8 cellular contexts compared by ENCODE assay signal in genomic region chr14:61471297-61471980, GRCh38.
DNase-seq lines count a peak whose midpoint lies in the region; ATAC-seq and TF ChIP-seq lines count a peak whose summit lies in the region.

No MANE protein-coding gene starts in this region.

- POLR2A ChIA-PET in CD4-positive, alpha-beta T cell (lab: Charles Lee): interaction anchor here (0.6 to 13.5 kb wide), 12 partner anchors 10 to 290 kb away, joined by 3 to 124 read pairs (median 5); partner anchors contain the start of gene SNAPC1
- POLR2A ChIA-PET in OCI-LY7 (lab: Charles Lee): interaction anchor here (0.7 to 15.1 kb wide), 18 partner anchors 29 to 775 kb away, joined by 3 to 333 read pairs (median 4); no protein-coding TSS in a partner anchor
- POLR2A ChIA-PET in GM10248 (lab: Yijun Ruan, JAX): no interaction called here

- H3K27ac Mint-ChIP-seq in CD4-positive, alpha-beta T cell: peak overlapping the region; percentile 84

- peaks cover 4% of the 10 kb centered on the region; the same call in 1 of the 2 replicates for H3K79me2 ChIP-seq in OCI-LY7 (ENCODE audit: insufficient read depth, low read depth, low read length)

- no peak for DNase-seq in CD4-positive, alpha-beta T cell
- DNase-seq in OCI-LY7 (ENCODE audit: low spot score) (peak; percentile 58), left colon (no peak), iPS-NIHi11 (ENCODE audit: low spot score) (no peak), GM10248 (ENCODE audit: extremely low spot score) (no peak), NCI-H2227 treated with DMSO at 0.1 percent for 48 hours (lab: John Stamatoyannopoulos, UW) (no peak)

- no peaks in the 10 kb centered on the region for H3K9me2 ChIP-seq in OCI-LY7 (ENCODE audit: insufficient read depth, low read length)

- TF ChIP-seq CTCF in CD4-positive, alpha-beta T cell (IDR thresholded peaks at IDR 0.05): no peak
- no peak; the same call in 1 of the 2 replicates for TF ChIP-seq CTCF in OCI-LY7 (conservative IDR thresholded peaks at IDR 0.05; ENCODE audit: low read length)
- TF ChIP-seq CTCF in neutrophil (IDR thresholded peaks at IDR 0.05): no peak
- no peak for TF ChIP-seq CTCF in GM10248 (IDR thresholded peaks at IDR 0.05; ENCODE audit: control extremely low read depth, extremely low read depth, low read depth, missing control alignments)

- CTCF ChIA-PET in CD4-positive, alpha-beta T cell (lab: Charles Lee): interaction anchor here (0.8 to 2.8 kb wide), 4 partner anchors 10 to 366 kb away, joined by 4 to 13 read pairs (median 8); no protein-coding TSS in a partner anchor
- CTCF ChIA-PET in OCI-LY7 (lab: Charles Lee; ENCODE audit: unreplicated experiment) (interaction anchor here (0.6 to 1.6 kb wide), 5 partner anchors 152 to 290 kb away, joined by 3 to 4 read pairs (median 3); no protein-coding TSS in a partner anchor), GM10248 (lab: Yijun Ruan, JAX) (interaction anchor here (0.9 to 3.3 kb wide), 6 partner anchors 9 to 366 kb away, joined by 3 to 24 read pairs (median 5); no protein-coding TSS in a partner anchor)

- H3K36me3 ChIP-seq in OCI-LY7 (ENCODE audit: insufficient read depth, low read length) (no peaks in the 10 kb centered on the region), endocrine pancreas (ENCODE audit: control insufficient read depth, insufficient read depth, low read length) (no peaks in the 10 kb centered on the region), neutrophil (no peaks in the 10 kb centered on the region)

- H3K9me3 Mint-ChIP-seq in CD4-positive, alpha-beta T cell: peaks cover 2% of the 10 kb centered on the region

- peak overlapping the region; percentile 87 for H3K4me3 Mint-ChIP-seq in CD4-positive, alpha-beta T cell

- H3K4me1 ChIP-seq in OCI-LY7 (ENCODE audit: insufficient read depth, low read length, poor library complexity, severe bottlenecking) (peaks cover 68% of the 10 kb centered on the region), endocrine pancreas (ENCODE audit: control insufficient read depth, insufficient read depth, low read length) (no peaks in the 10 kb centered on the region), neutrophil (ENCODE audit: control insufficient read depth in 1 of 2, insufficient read depth in 1 of 2, low read depth in 1 of 2, low read length in 1 of 2) (peaks cover 65 to 71% of the 10 kb centered on the region in 2 experiments)

- no peaks in the 10 kb centered on the region for H4K20me1 ChIP-seq in OCI-LY7 (ENCODE audit: insufficient read depth, low read length)

- peak overlapping the region; percentile 15 for H3K9ac ChIP-seq in endocrine pancreas (ENCODE audit: control insufficient read depth, insufficient read depth, low read length)

- peak overlapping the region; percentile 86 for H2AFZ ChIP-seq in OCI-LY7 (ENCODE audit: low read length)

- no TSS peak for BruUV-seq in OCI-LY7 (replicated peaks; lab: Mats Ljungman, UMichigan)

- H3K9me3 ChIP-seq in CD4-positive, alpha-beta T cell (ENCODE audit: control insufficient read depth, low read length): no peaks in the 10 kb centered on the region
- no peaks in the 10 kb centered on the region for H3K9me3 ChIP-seq in OCI-LY7 (ENCODE audit: low read length)
- H3K9me3 ChIP-seq in endocrine pancreas (ENCODE audit: control insufficient read depth, low read length): no peaks in the 10 kb centered on the region
- no peaks in the 10 kb centered on the region for H3K9me3 ChIP-seq in neutrophil

- peak overlapping the region; percentile 79 for H3K4me2 ChIP-seq in OCI-LY7 (ENCODE audit: low read length)

- H3K4me3 ChIP-seq in OCI-LY7 (ENCODE audit: low read depth, low read length, poor library complexity, severe bottlenecking) (peak overlapping the region; percentile 63), endocrine pancreas (ENCODE audit: control insufficient read depth, insufficient read depth, low read length) (peak overlapping the region; percentile 85), neutrophil (ENCODE audit: low read depth in 1 of 2, low read length in 1 of 2) (peak overlapping the region; percentile 47 to 51)

- intact Hi-C loops in CD4-positive, alpha-beta T cell (cut with DNase I, micrococcal nuclease): no loop called here
- intact Hi-C loops in OCI-LY7 (cut with micrococcal nuclease; ENCODE audit: unreplicated experiment) (no loop called here), left colon (cut with DNase I, micrococcal nuclease) (loop anchor here in 1 of 2 donors (10.0 kb wide), 1 partner anchor 233 kb away; no protein-coding TSS in a partner anchor)

- H3K27ac ChIP-seq in CD4-positive, alpha-beta T cell (ENCODE audit: low read depth, low read length): peak overlapping the region; percentile 97
- H3K27ac ChIP-seq in OCI-LY7 (ENCODE audit: low read depth, low read length, poor library complexity, severe bottlenecking) (peak overlapping the region; percentile 76), neutrophil (peak overlapping the region; percentile 100)

- no peaks in the 10 kb centered on the region for H3K27me3 Mint-ChIP-seq in CD4-positive, alpha-beta T cell

- no peaks in the 10 kb centered on the region for H3K27me3 ChIP-seq in CD4-positive, alpha-beta T cell (ENCODE audit: control insufficient read depth, insufficient read depth, low read length)
- H3K27me3 ChIP-seq in endocrine pancreas (ENCODE audit: control insufficient read depth, insufficient read depth, low read length) (no peaks in the 10 kb centered on the region), neutrophil (no peaks in the 10 kb centered on the region)

- H3K36me3 Mint-ChIP-seq in CD4-positive, alpha-beta T cell (ENCODE audit: low read depth): peaks cover 84% of the 10 kb centered on the region

- H3K4me1 Mint-ChIP-seq in CD4-positive, alpha-beta T cell (ENCODE audit: low read depth): peaks cover 93% of the 10 kb centered on the region

- no peak for ATAC-seq in CD4-positive, alpha-beta T cell (ENCODE audit: poor library complexity)
- no peak for ATAC-seq in left colon
